In genomic region chr20:2483504-2483903, GRCh38 we compare ENCODE assay signal across 1 cellular context.
TF ChIP-seq lines count a peak whose summit lies in the region.

No MANE protein-coding gene starts in this region.

TF ChIP-seq in HEK293, 187 proteins besides CTCF, POLR2A, EP300 and RAD21 (continued from another document):
- TF ChIP-seq OSR2 (tag by site-specific recombination; IDR thresholded peaks at IDR 0.05) (no peak), PRDM2 (tag by site-specific recombination; IDR thresholded peaks at IDR 0.05; ENCODE audit: borderline replicate concordance) (no peak)
TF ChIP-seq in HEK293: peak in this region for 1.
